13 cellular contexts compared by ENCODE assay signal in the genomic region with DNA sequence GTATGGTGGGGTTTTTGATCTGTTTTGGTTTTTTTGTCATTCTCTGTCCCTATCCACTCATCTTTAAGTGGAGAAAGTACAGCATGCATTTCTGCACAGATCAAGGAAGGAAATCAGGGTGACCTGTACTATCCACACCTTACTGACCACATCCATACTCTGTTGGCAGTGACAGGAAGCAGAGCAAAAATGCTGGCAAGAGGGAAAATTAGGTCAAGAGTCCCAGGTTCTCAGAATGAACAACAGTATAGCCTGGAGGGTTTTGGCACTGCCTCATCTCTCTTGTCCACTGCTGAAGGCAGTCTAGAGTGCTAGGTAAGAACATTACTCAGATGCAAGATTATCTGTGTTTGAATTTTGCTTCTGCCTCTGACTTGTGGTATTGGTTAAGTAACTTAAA.
DNase-seq lines count a peak whose midpoint lies in the region; ATAC-seq, FAIRE-seq and TF ChIP-seq lines count a peak whose summit lies in the region.
"Had no signal": no experiment of that assay in that cellular context is flagged by ENCODE, and none has a peak within 500 bp of the region (broad histone marks: within the 10 kb centered on the region; RNA-seq: fewer than 3 reads in every experiment).

No MANE protein-coding gene starts in this region.

- no peaks in the 10 kb centered on the region for H3K9me1 ChIP-seq in keratinocyte (ENCODE audit: control insufficient read depth, extremely low read depth, insufficient read depth, low read length)

- peak overlapping the region; percentile 13 for H3K4me2 ChIP-seq in keratinocyte (ENCODE audit: control insufficient read depth, extremely low read depth, insufficient read depth, low read depth, low read length)

- no peak for ATAC-seq in CD4-positive, CD25-positive, alpha-beta regulatory T cell (ENCODE audit: low read depth in 2 of 2)
- ATAC-seq in HG03432 (IDR thresholded peaks at IDR 0.05; ENCODE audit: unreplicated experiment) (peak; percentile 30), HG03039 (IDR thresholded peaks at IDR 0.05; ENCODE audit: unreplicated experiment) (no peak), GM18870 (IDR thresholded peaks at IDR 0.05; ENCODE audit: unreplicated experiment) (no peak)

- H3K27ac ChIP-seq in CD4-positive, CD25-positive, alpha-beta regulatory T cell (ENCODE audit: insufficient read depth, low read length, poor library complexity, severe bottlenecking), result no peak overlapping the region
- H3K27ac ChIP-seq in keratinocyte (ENCODE audit: control insufficient read depth, insufficient read depth, low read length) (no peak overlapping the region), tibial artery (no peak overlapping the region)
- H3K27ac ChIP-seq: brain microvascular endothelial cell had no signal

- dilution Hi-C loops in keratinocyte (cut with MboI; ENCODE audit: extremely low pct_ligation_motif_present, low sequenced_read_pairs), result no loop called here

- intact Hi-C loops in tibial artery (cut with DNase I; ENCODE audit: low total_unique reads), result no loop called here

- no peaks in the 10 kb centered on the region for H4K20me1 ChIP-seq in keratinocyte (ENCODE audit: control insufficient read depth, extremely low read depth, insufficient read depth, low read length)

- peak overlapping the region in 2 of 3 donors; percentile 18 to 57 for H3K27ac Mint-ChIP-seq in CD4-positive, CD25-positive, alpha-beta regulatory T cell
- H3K27ac Mint-ChIP-seq: stimulated activated naive CD8-positive, alpha-beta T cell treated with anti-CD3 and anti-CD28 coated beads, Interleukin-15, Interleukin-2, amounts not matched to agents 100 ng/mL and 50 ng/mL, for 24 hours had no signal

- H3K36me3 ChIP-seq in CD4-positive, CD25-positive, alpha-beta regulatory T cell (ENCODE audit: control insufficient read depth, insufficient read depth, low read length), result no peaks in the 10 kb centered on the region
- H3K36me3 ChIP-seq in keratinocyte (ENCODE audit: control insufficient read depth in 2 of 2, extremely low read depth in 1 of 2, insufficient read depth in 2 of 2, low read length in 2 of 2), result no peaks in the 10 kb centered on the region
- no peaks in the 10 kb centered on the region for H3K36me3 ChIP-seq in tibial artery
- H3K36me3 ChIP-seq: brain microvascular endothelial cell had no signal

- H3K27me3 Mint-ChIP-seq in CD4-positive, CD25-positive, alpha-beta regulatory T cell, result no peaks in the 10 kb centered on the region
- H3K27me3 Mint-ChIP-seq: stimulated activated naive CD8-positive, alpha-beta T cell treated with anti-CD3 and anti-CD28 coated beads, Interleukin-15, Interleukin-2, amounts not matched to agents 100 ng/mL and 50 ng/mL, for 24 hours had no signal

- H3K4me3 ChIP-seq in CD4-positive, CD25-positive, alpha-beta regulatory T cell (ENCODE audit: low read depth, low read length), result no peak overlapping the region
- no peak overlapping the region for H3K4me3 ChIP-seq in keratinocyte (ENCODE audit: control insufficient read depth in 2 of 3, extremely low read depth in 1 of 3, insufficient read depth in 2 of 3, low read depth in 1 of 3, low read length in 3 of 3)
- H3K4me3 ChIP-seq in tibial artery, result no peak overlapping the region

- H3K9me3 Mint-ChIP-seq in CD4-positive, CD25-positive, alpha-beta regulatory T cell, result no peaks in the 10 kb centered on the region
- H3K9me3 Mint-ChIP-seq: stimulated activated naive CD8-positive, alpha-beta T cell treated with anti-CD3 and anti-CD28 coated beads, Interleukin-15, Interleukin-2, amounts not matched to agents 100 ng/mL and 50 ng/mL, for 24 hours had no signal

- peaks cover 12% of the 10 kb centered on the region for H3K79me2 ChIP-seq in keratinocyte (ENCODE audit: control insufficient read depth, insufficient read depth, low read length)

- peaks cover 37 to 65% (median 51%) of the 10 kb centered on the region in 4 donors for H3K4me1 Mint-ChIP-seq in CD4-positive, CD25-positive, alpha-beta regulatory T cell

- H3K4me1 ChIP-seq in CD4-positive, CD25-positive, alpha-beta regulatory T cell (ENCODE audit: control insufficient read depth, insufficient read depth, low read length, poor library complexity, severe bottlenecking), result peaks cover 9% of the 10 kb centered on the region
- H3K4me1 ChIP-seq in keratinocyte (ENCODE audit: control insufficient read depth, extremely low read depth, insufficient read depth, low read length), result peaks cover 21% of the 10 kb centered on the region
- H3K4me1 ChIP-seq in tibial artery, result peaks cover 0 to 10% (median 0%) of the 10 kb centered on the region in 4 donors

- FAIRE-seq in keratinocyte (lab: Jason Lieb, UNC), result peak; percentile 63

- no peak overlapping the region for H2AFZ ChIP-seq in keratinocyte (ENCODE audit: control insufficient read depth, low read length)

- H3K9me3 ChIP-seq in CD4-positive, CD25-positive, alpha-beta regulatory T cell (ENCODE audit: control insufficient read depth in 2 of 2, low read length in 2 of 2), result no peaks in the 10 kb centered on the region
- H3K9me3 ChIP-seq in keratinocyte (ENCODE audit: control insufficient read depth, low read depth, low read length) (no peaks in the 10 kb centered on the region), tibial artery (no peaks in the 10 kb centered on the region)

- no peaks in the 10 kb centered on the region for H3K27me3 ChIP-seq in CD4-positive, CD25-positive, alpha-beta regulatory T cell (ENCODE audit: control insufficient read depth, insufficient read depth, low read length)
- H3K27me3 ChIP-seq in keratinocyte (ENCODE audit: control insufficient read depth, extremely low read depth, insufficient read depth, low read length) (no peaks in the 10 kb centered on the region), tibial artery (no peaks in the 10 kb centered on the region)
- H3K27me3 ChIP-seq: brain microvascular endothelial cell had no signal

- TF ChIP-seq CTCF in keratinocyte (optimal IDR thresholded peaks at IDR 0.05 in 1 of 3, IDR thresholded peaks at IDR 0.05 in 1 of 3, conservative IDR thresholded peaks at IDR 0.05 in 1 of 3; ENCODE audit: extremely low read depth in 1 of 3, insufficient read depth in 2 of 3, low read length in 3 of 3) (no peak), tibial artery (IDR thresholded peaks at IDR 0.05) (no peak)

- no peak for DNase-seq in CD4-positive, CD25-positive, alpha-beta regulatory T cell
- DNase-seq in amniotic epithelial cell (ENCODE audit: low read depth) (peak; percentile 47), keratinocyte (ENCODE audit: low read depth, low spot score) (peak; percentile 60), NCI-H1092 treated with DMSO at 0.1 percent for 48 hours (lab: John Stamatoyannopoulos, UW) (no peak), tibial artery (no peak)
- DNase-seq: activated T-cell treated with anti-CD3 and anti-CD28 coated beads, Interleukin-2, amount 50 U/mL, for 1 hour; brain microvascular endothelial cell; NCI-H2107; occipital lobe had no signal

- no peak overlapping the region for H3K4me3 Mint-ChIP-seq in CD4-positive, CD25-positive, alpha-beta regulatory T cell
- H3K4me3 Mint-ChIP-seq: stimulated activated naive CD8-positive, alpha-beta T cell treated with anti-CD3 and anti-CD28 coated beads, Interleukin-15, Interleukin-2, amounts not matched to agents 100 ng/mL and 50 ng/mL, for 24 hours had no signal

- H3K9ac ChIP-seq in keratinocyte (ENCODE audit: control insufficient read depth, extremely low read depth, insufficient read depth, low read length), result no peak overlapping the region

- H3K36me3 Mint-ChIP-seq in CD4-positive, CD25-positive, alpha-beta regulatory T cell, result no peaks in the 10 kb centered on the region

Comparison
In these comparisons a context has a peak if more than half of its experiments do, and no peak if none do; other contexts are left out.
1. DNase-seq: peak in amniotic epithelial cell (single experiment) and keratinocyte (single experiment); none in CD4-positive, CD25-positive, alpha-beta regulatory T cell (0 of 3), NCI-H1092 treated with DMSO at 0.1 percent for 48 hours (single experiment) and tibial artery (0 of 2).